28 cellular contexts compared by ENCODE assay signal in genomic region chr5:59320420-59320819, GRCh38.
DNase-seq lines count a peak whose midpoint lies in the region; FAIRE-seq and TF ChIP-seq lines count a peak whose summit lies in the region.
"Had no signal": no experiment of that assay in that cellular context is flagged by ENCODE, and none has a peak within 500 bp of the region (broad histone marks: within the 10 kb centered on the region; RNA-seq: fewer than 3 reads in every experiment).

No MANE protein-coding gene starts in this region.

- H3K36me3 ChIP-seq in sigmoid colon: no peaks in the 10 kb centered on the region
- H3K36me3 ChIP-seq: BE2C, BLaER1 had no signal

- no peaks in the 10 kb centered on the region for H3K27me3 ChIP-seq in sigmoid colon
- H3K27me3 ChIP-seq: BE2C, BLaER1 had no signal

- no peaks in the 10 kb centered on the region for H3K27me3 Mint-ChIP-seq in nephron (ENCODE audit: low read depth)
- H3K27me3 Mint-ChIP-seq: CD4-positive, CD25-positive, alpha-beta regulatory T cell had no signal

- H3K9me3 ChIP-seq in sigmoid colon: no peaks in the 10 kb centered on the region
- H3K9me3 ChIP-seq: BE2C, BLaER1 had no signal

- no peaks in the 10 kb centered on the region for H3K36me3 Mint-ChIP-seq in nephron (ENCODE audit: low read depth)
- H3K36me3 Mint-ChIP-seq: CD4-positive, alpha-beta memory T cell; CD4-positive, CD25-positive, alpha-beta regulatory T cell; CD8-positive, alpha-beta memory T cell had no signal

- no peak for TF ChIP-seq EP300 in sigmoid colon (IDR thresholded peaks at IDR 0.05)

- no peak for TF ChIP-seq POLR2A in sigmoid colon (IDR thresholded peaks at IDR 0.05)

- H3K4me1 ChIP-seq in sigmoid colon: peaks cover 0 to 71% (median 57%) of the 10 kb centered on the region in 4 donors
- H3K4me1 ChIP-seq: BLaER1 had no signal

- peak overlapping the region in 2 of 3 experiments; percentile 74 to 83 for H3K27ac Mint-ChIP-seq in nephron
- H3K27ac Mint-ChIP-seq: CD14-positive monocyte; CD4-positive, CD25-positive, alpha-beta regulatory T cell; CD8-positive, alpha-beta memory T cell had no signal

- H3K4me3 ChIP-seq in sigmoid colon: no peak overlapping the region
- H3K4me3 ChIP-seq: BLaER1, GM12878 had no signal

- no peak overlapping the region for H3K4me3 Mint-ChIP-seq in nephron
- H3K4me3 Mint-ChIP-seq: CD14-positive monocyte; CD4-positive, alpha-beta memory T cell; CD4-positive, CD25-positive, alpha-beta regulatory T cell; CD8-positive, alpha-beta memory T cell had no signal

- intact Hi-C loops in sigmoid colon (cut with DNase I): no loop called here

- peak overlapping the region in 3 of 4 donors; percentile 73 to 89 (median 88) for H3K27ac ChIP-seq in sigmoid colon
- H3K27ac ChIP-seq: BLaER1 had no signal

- no peaks in the 10 kb centered on the region for H3K9me3 Mint-ChIP-seq in nephron

- in situ Hi-C loops in KBM-7 (cut with MboI; ENCODE audit: low pct_unique_long_range_greater_than_20kb, low sequenced_read_pairs): no loop called here

- TF ChIP-seq CTCF in nephron (IDR thresholded peaks at IDR 0.05; ENCODE audit: unreplicated experiment in 3 of 3): no peak
- no peak for TF ChIP-seq CTCF in sigmoid colon (IDR thresholded peaks at IDR 0.05)

- peak; percentile 47 for FAIRE-seq in colon (lab: Jason Lieb, UNC)
- FAIRE-seq: A204.1, GM12878, GM12892, GM18507 had no signal

- WGBS in sigmoid colon, 2 donors: 95 to 96% methylated on average over 2 of the region's 2 CpGs

- peaks cover 90% of the 10 kb centered on the region for H3K4me1 Mint-ChIP-seq in nephron
- H3K4me1 Mint-ChIP-seq: CD4-positive, alpha-beta memory T cell; CD4-positive, CD25-positive, alpha-beta regulatory T cell; CD8-positive, alpha-beta memory T cell had no signal

- DNase-seq in sigmoid colon (no peak), NCI-H146 (lab: John Stamatoyannopoulos, UW) (no peak), KBM-7 (no peak)
- DNase-seq in activated CD4-positive, alpha-beta T cell treated with anti-CD3 and anti-CD28 coated beads, Interleukin-2, amount 50 U/mL, for 4 hours: no peak
- DNase-seq in stimulated activated CD4-positive, alpha-beta T cell treated with anti-CD3 and anti-CD28 coated beads, Interleukin-4, amount 100 ng/mL, for 1 hour: no peak
- DNase-seq: 8988T; ACHN; BE2C; C1 segment of cervical spinal cord; CD4-positive, alpha-beta memory T cell; CD4-positive, CD25-positive, alpha-beta regulatory T cell; CD8-positive, alpha-beta memory T cell; COR-L47; DMS 273 treated with DMSO at 0.1 percent for 48 hours; DMS153; DMS53; DMS79; DND-41; EL; GDM1 had no signal
